ENCODE assay signal across 1 cellular context in the genomic region with DNA sequence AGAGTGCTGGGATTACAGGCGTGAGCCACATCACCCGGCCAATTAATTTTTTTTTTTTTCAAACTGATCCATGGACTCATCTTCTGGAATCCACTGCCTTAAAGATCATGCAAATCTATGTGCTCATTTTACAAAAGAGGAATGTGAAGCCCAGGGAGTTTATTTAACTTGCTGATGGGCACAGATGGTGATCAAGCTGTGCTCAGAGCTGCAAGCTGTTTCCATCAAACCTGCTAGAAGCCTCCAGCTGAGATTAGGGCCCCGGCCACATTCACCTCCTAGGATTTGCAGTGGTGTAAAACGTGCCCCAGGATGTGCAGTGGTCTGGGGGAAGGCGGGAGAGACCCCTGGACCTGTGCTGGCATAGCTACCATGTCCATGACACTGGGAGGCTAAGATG.
TF ChIP-seq lines count a peak whose summit lies in the region.

No MANE protein-coding gene starts in this region.

TF ChIP-seq in WTC11, 78 proteins besides CTCF, POLR2A, EP300 and RAD21 (continued from another document):
- peak; percentile 56; the same call in 1 of the 2 replicates for TF ChIP-seq FOXK1 (CRISPR knock-in tag; IDR thresholded peaks at IDR 0.05)
- no peak for TF ChIP-seq JAZF1 (CRISPR knock-in tag; IDR thresholded peaks at IDR 0.05)
